ENCODE assay signal across 9 cellular contexts in the genomic region with DNA sequence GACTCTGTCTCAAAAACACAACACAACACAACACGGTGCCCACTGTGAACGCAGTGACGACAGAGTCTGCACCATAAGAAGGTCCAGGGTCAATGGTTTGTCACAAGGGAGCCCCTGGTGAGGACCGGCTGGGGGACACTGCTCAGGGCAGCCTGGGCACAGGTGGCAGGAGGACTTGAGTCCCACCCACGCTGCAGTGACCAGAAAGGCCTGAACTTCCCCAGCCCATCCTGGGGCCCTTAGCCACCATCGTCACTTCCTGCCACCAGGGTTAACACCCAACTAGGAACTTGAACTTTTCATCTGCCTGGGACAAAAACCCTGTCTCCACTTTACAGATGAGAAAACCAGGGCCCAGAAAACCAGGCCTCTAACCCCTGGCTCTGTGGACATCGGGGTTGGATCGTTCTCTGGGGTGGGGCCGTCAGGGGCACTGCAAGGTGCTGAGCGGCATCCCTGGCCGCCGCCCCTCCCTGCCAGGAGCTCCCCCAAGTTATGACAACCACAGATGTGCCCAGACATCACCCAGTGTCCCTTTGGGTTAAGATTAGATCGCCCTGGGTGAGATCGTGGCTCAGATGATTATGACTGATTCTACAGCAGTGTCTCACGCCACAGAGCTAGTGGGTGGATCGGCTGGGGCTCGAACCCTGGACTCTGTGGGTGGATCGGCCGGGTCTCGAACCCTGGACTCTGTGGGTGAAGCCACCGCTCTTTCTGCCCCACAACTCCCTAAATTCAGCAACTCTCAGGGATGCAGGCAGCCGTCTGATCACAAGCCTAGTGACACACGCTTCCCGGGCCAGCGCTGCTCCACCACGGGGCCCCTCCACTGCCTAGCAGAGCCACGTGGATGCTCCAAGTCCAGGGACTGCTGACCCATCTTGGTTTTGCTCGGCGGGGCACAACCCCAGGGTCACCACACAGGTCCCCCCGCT. TPM values are rescaled to one million over a fixed set of nuclear protein-coding genes. Genes with fewer than 3 reads are reported as not detected.
A peak's percentile ranks its signal among the peaks of the same experiment; 100 is the strongest.
DNase-seq lines count a peak whose midpoint lies in the region; ATAC-seq, FAIRE-seq and TF ChIP-seq lines count a peak whose summit lies in the region.
"Had no signal": no experiment of that assay in that cellular context is flagged by ENCODE, and none has a peak within 500 bp of the region (broad histone marks: within the 10 kb centered on the region; RNA-seq: fewer than 3 reads in every experiment).

No MANE protein-coding gene starts in this region.

- no peaks in the 10 kb centered on the region for H3K27me3 Mint-ChIP-seq in WTC11 (ENCODE audit: low read depth)

- peak; percentile 46 for TF ChIP-seq POLR2A in GM18951 (IDR thresholded peaks at IDR 0.05; ENCODE audit: extremely low read depth, insufficient read depth, insufficient read length)
- 0 out of 2 replicates have a peak, but pooled peaks have one; percentile 33 for TF ChIP-seq POLR2A in Raji (IDR thresholded peaks at IDR 0.05; ENCODE audit: insufficient read depth, low read depth, low read length)
- no peak; the same call in 1 of the 2 replicates for TF ChIP-seq POLR2A in GM12878 (IDR thresholded peaks at IDR 0.05; ENCODE audit: low read depth, low read length)

- peak overlapping the region; percentile 89 for H3K4me2 ChIP-seq in GM12878 (ENCODE audit: control insufficient read depth, insufficient read depth)

- H3K4me1 ChIP-seq in GM12878 (ENCODE audit: control insufficient read depth, insufficient read depth, low read length) (peaks cover 22% of the 10 kb centered on the region), small intestine (ENCODE audit: control insufficient read depth in 2 of 2, insufficient read depth in 1 of 2, low read depth in 1 of 2, low read length in 1 of 2) (no peaks in the 10 kb centered on the region)

- CTCF ChIA-PET in GM12878 (lab: Yijun Ruan, JAX) (interaction anchor here (2.5 kb wide), 1 partner anchor 12 kb away, joined by 11 read pairs; no protein-coding TSS in a partner anchor), WTC11 (lab: Charles Lee) (no interaction called here)

- intact Hi-C loops in GM12878 (cut with micrococcal nuclease; ENCODE audit: unreplicated experiment) = no loop called here

- peak overlapping the region; percentile 93 for H3K27ac ChIP-seq in GM12878 (ENCODE audit: control insufficient read depth, insufficient read depth)
- H3K27ac ChIP-seq in small intestine (ENCODE audit: low read depth in 1 of 2, low read length in 1 of 2) = peak overlapping the region; percentile 41 to 80

- no peak overlapping the region for H3K4me3 Mint-ChIP-seq in WTC11

- peak overlapping the region; percentile 79 for H3K9ac ChIP-seq in GM12878 (ENCODE audit: control insufficient read depth, insufficient read depth, low read length)

- in situ Hi-C loops in GM18951 (cut with MboI; ENCODE audit: low sequenced_read_pairs, unreplicated experiment) = no loop called here
- in situ Hi-C loops in GM12878 (cut with MboI) = loop anchor here (5.0 to 10.0 kb wide), 2 partner anchors 65 to 817 kb away; a partner anchor contains a TSS

- 1% methylated on average over 30 of the region's 30 CpGs for WGBS in GM12878 (ENCODE audit: insufficient coverage, insufficient replicate concordance, low lambda C conversion rate, missing lambda C conversion rate)
- 73 to 83% (median 75%) methylated on average over 30 of the region's 30 CpGs for WGBS in small intestine, 3 donors

- no peak for TF ChIP-seq RAD21 in GM12878 (IDR thresholded peaks at IDR 0.05; ENCODE audit: insufficient read depth, low read depth, low read length)

- FAIRE-seq in GM12878 (lab: Jason Lieb, UNC) (peak; percentile 72), small intestine (lab: Jason Lieb, UNC) (no peak)

- no peak overlapping the region for H3K27ac Mint-ChIP-seq in WTC11

- POLR2A ChIA-PET in GM12878 (lab: Charles Lee) = interaction anchor here (1.0 to 3.7 kb wide), 7 partner anchors 12 to 185 kb away, joined by 3 to 60 read pairs (median 5); a partner anchor contains a TSS
- POLR2A ChIA-PET in WTC11 (lab: Charles Lee) = no interaction called here

- H3K4me3 ChIP-seq in GM12878 = peak overlapping the region; percentile 95
- H3K4me3 ChIP-seq in small intestine (ENCODE audit: low read depth in 1 of 2, low read length in 2 of 2) = peak overlapping the region in 1 of 2 donors; percentile 40

- ATAC-seq in GM12878 (peak; percentile 46), HG03457 (IDR thresholded peaks at IDR 0.05; ENCODE audit: unreplicated experiment) (no peak), WTC11 (no peak)

- no peak for TF ChIP-seq EP300 in GM12878 (IDR thresholded peaks at IDR 0.05; ENCODE audit: borderline replicate concordance in 1 of 2, control insufficient read depth in 1 of 2, low read depth in 2 of 2, low read length in 2 of 2)

- peaks cover 4% of the 10 kb centered on the region for H3K4me1 Mint-ChIP-seq in WTC11

- SMC1A ChIA-PET in GM12878 (lab: Charles Lee; ENCODE audit: uncharacterized antibody, unreplicated experiment) = interaction anchor here (1.1 to 6.1 kb wide), 4 partner anchors 12 to 40 kb away, joined by 3 to 43 read pairs (median 6); a partner anchor contains a TSS

- DNase-seq in GM12878 (ENCODE audit: low read depth, low spot score) (no peak), small intestine (no peak), NCI-H748 (lab: John Stamatoyannopoulos, UW; ENCODE audit: unreplicated experiment) (no peak), WTC11 (ENCODE audit: low spot score) (no peak), EL (no peak)
- DNase-seq: SW 1271 had no signal

- H3K36me3 ChIP-seq in GM12878 (ENCODE audit: control insufficient read depth in 2 of 2, insufficient read depth in 2 of 2, low read length in 1 of 2) (peaks cover 31 to 35% of the 10 kb centered on the region in 2 experiments), small intestine (ENCODE audit: control insufficient read depth in 2 of 2, insufficient read depth in 2 of 2, low read length in 2 of 2) (peaks cover 9% of the 10 kb centered on the region in 2 donors)

- TSS peak; percentile 82 for BruUV-seq in GM12878 (replicated peaks; lab: Mats Ljungman, UMichigan)

- H3K36me3 Mint-ChIP-seq in WTC11 = no peaks in the 10 kb centered on the region

- RAD21 ChIA-PET in GM12878 (lab: Charles Lee; ENCODE audit: unreplicated experiment) = interaction anchor here (1.0 to 3.5 kb wide), 2 partner anchors 11 to 66 kb away, joined by 3 to 31 read pairs; no protein-coding TSS in a partner anchor

- no peaks in the 10 kb centered on the region for H3K9me3 Mint-ChIP-seq in WTC11

- no peak overlapping the region for H2AFZ ChIP-seq in GM12878 (ENCODE audit: control insufficient read depth, low read depth, low read length)

- peaks cover 88% of the 10 kb centered on the region for H3K79me2 ChIP-seq in GM12878 (ENCODE audit: control insufficient read depth, insufficient read depth, low read length)

- H3K9me3 ChIP-seq in GM12878 (replicated peaks; ENCODE audit: control insufficient read depth, insufficient read depth, low read length) (no peaks in the 10 kb centered on the region), small intestine (ENCODE audit: control insufficient read depth, low read depth) (no peaks in the 10 kb centered on the region)

- TF ChIP-seq CTCF in GM12878 (IDR thresholded peaks at IDR 0.05 in 2 of 3, conservative IDR thresholded peaks at IDR 0.05 in 1 of 3; ENCODE audit: control insufficient read depth in 2 of 3, extremely low read depth in 1 of 3, insufficient read depth in 1 of 3, low read depth in 3 of 3, low read length in 3 of 3) (no peak), WTC11 (IDR thresholded peaks at IDR 0.05) (no peak)

- H3K27me3 ChIP-seq in GM12878 (replicated peaks in 1 of 2; ENCODE audit: control insufficient read depth in 2 of 2, insufficient read depth in 2 of 2, low read length in 1 of 2) (no peaks in the 10 kb centered on the region), small intestine (ENCODE audit: control insufficient read depth in 2 of 2, insufficient read depth in 2 of 2, low read length in 2 of 2) (no peaks in the 10 kb centered on the region)

- peaks cover 25% of the 10 kb centered on the region for H4K20me1 ChIP-seq in GM12878 (ENCODE audit: control insufficient read depth, insufficient read depth)

RNA-seq across cellular contexts. Expression of a gene that starts 14.0 kb away (rescaled TPM):
- total RNA-seq in GM12878 (2013; cell fraction: nucleolus; rRNA removed) = 153 and 159 TPM in 2 replicates
- total RNA-seq in GM12878 (2014; rRNA removed) (56.6 and 69.6 TPM in 2 replicates), GM12878 (2014; rRNA removed; fragmentation: Illumina TruSeq; extraction: Trizol) (32.7 and 40.5 TPM in 2 replicates), GM12878 (2021) (176 and 181 TPM in 2 replicates), WTC11 (2021) (8.1 to 9.8 TPM (median 9.6 TPM) in 3 replicates)
- 73.8 TPM for polyA plus RNA-seq in GM12878 (2011; ENCODE audit: low read depth)
- polyA plus RNA-seq in GM12878 (2011; rRNA removed) (71.7 and 229 TPM in 2 replicates), GM12878 (2014; fragmentation: Illumina TruSeq; extraction: Trizol) (54.2 and 82.9 TPM in 2 replicates), GM12878 (2014; fragmentation: Nextera tagmentation; extraction: Ambion mirVana) (10 to 100 TPM in 1 of 2 experiments, 1 to 10 TPM in 1; 7.5 to 10.9 TPM), GM12878 (2014; rRNA removed) (123 and 147 TPM in 2 replicates), GM12878 (2016; fragmentation: Nextera tagmentation; extraction: Ambion mirVana) (10 to 100 TPM; 79.3 to 79.5 TPM), small intestine (10 to 100 TPM in 2 of 3 donors, 1 to 10 TPM in 1; 7.6 to 16.3 (median 12.7) TPM)
- polyA plus RNA-seq in GM12878 (2011; cell fraction: cytosol; rRNA removed) = 315 and 350 TPM in 2 replicates
- polyA plus RNA-seq in GM12878 (2011; cell fraction: nucleus; rRNA removed) = 137 and 163 TPM in 2 replicates
- polyA plus RNA-seq in GM12878 (2012) = 168 TPM in 2 replicates
- 236 and 392 TPM in 2 replicates for polyA minus RNA-seq in GM12878 (2011; rRNA and poly(A)+ RNA removed)
- polyA minus RNA-seq in GM12878 (2011; cell fraction: cytosol; rRNA and poly(A)+ RNA removed) = 239 TPM in 2 replicates
- 54.2 and 86.9 TPM in 2 replicates for polyA minus RNA-seq in GM12878 (2011; cell fraction: nucleus; rRNA and poly(A)+ RNA removed)

RNA-seq across cellular contexts. Expression of a gene that starts 14.6 kb away (rescaled TPM):
- 35.1 and 37.8 TPM in 2 replicates for total RNA-seq in GM12878 (2013; cell fraction: nucleolus; rRNA removed)
- total RNA-seq in GM12878 (2014; rRNA removed) = 20.7 and 22.3 TPM in 2 replicates
- total RNA-seq in GM12878 (2014; rRNA removed; fragmentation: Illumina TruSeq; extraction: Trizol) = 7.2 and 7.6 TPM in 2 replicates
- 12.0 and 14.6 TPM in 2 replicates for total RNA-seq in GM12878 (2021)
- polyA plus RNA-seq in GM12878 (2011; ENCODE audit: low read depth) = 16.5 TPM
- polyA plus RNA-seq in GM12878 (2011; rRNA removed) = 14.2 and 22.9 TPM in 2 replicates
- polyA plus RNA-seq in GM12878 (2011; cell fraction: cytosol; rRNA removed) = 23.3 and 39.9 TPM in 2 replicates
- polyA plus RNA-seq in GM12878 (2011; cell fraction: nucleus; rRNA removed) = 285 and 407 TPM in 2 replicates
- polyA plus RNA-seq in GM12878 (2012) = 52.8 and 57.2 TPM in 2 replicates
- polyA plus RNA-seq in GM12878 (2014; fragmentation: Illumina TruSeq; extraction: Trizol) = 3.8 and 7.3 TPM in 2 replicates
- polyA plus RNA-seq in GM12878 (2014; fragmentation: Nextera tagmentation; extraction: Ambion mirVana) = 1 to 10 TPM in 1 of 2 experiments, under 1 TPM in 1; 0.53 to 1.9 TPM
- 27.1 and 30.3 TPM in 2 replicates for polyA plus RNA-seq in GM12878 (2014; rRNA removed)
- polyA plus RNA-seq in GM12878 (2016; fragmentation: Nextera tagmentation; extraction: Ambion mirVana) = 1 to 10 TPM; 5.5 to 6.9 TPM
- polyA minus RNA-seq in GM12878 (2011; rRNA and poly(A)+ RNA removed) = 7.2 and 11.1 TPM in 2 replicates
- 4.0 and 5.9 TPM in 2 replicates for polyA minus RNA-seq in GM12878 (2011; cell fraction: cytosol; rRNA and poly(A)+ RNA removed)
- 23.2 and 25.0 TPM in 2 replicates for polyA minus RNA-seq in GM12878 (2011; cell fraction: nucleus; rRNA and poly(A)+ RNA removed)
- 1 to 10 TPM; 3.5 to 5.8 (median 4.8) TPM for polyA plus RNA-seq in small intestine
- total RNA-seq in WTC11 (2021) = 0.73 to 1.9 TPM (median 1.8 TPM) in 3 replicates

RNA-seq across cellular contexts. Expression of a gene that starts 31.1 kb away (rescaled TPM):
- total RNA-seq in GM12878 (2013; cell fraction: nucleolus; rRNA removed) = 200 and 243 TPM in 2 replicates
- 159 and 168 TPM in 2 replicates for total RNA-seq in GM12878 (2014; rRNA removed)
- total RNA-seq in GM12878 (2014; rRNA removed; fragmentation: Illumina TruSeq; extraction: Trizol) = 70.3 and 77.9 TPM in 2 replicates
- total RNA-seq in GM12878 (2021) = 365 and 378 TPM in 2 replicates
- 99.4 TPM for polyA plus RNA-seq in GM12878 (2011; ENCODE audit: low read depth)
- 113 and 223 TPM in 2 replicates for polyA plus RNA-seq in GM12878 (2011; rRNA removed)
- polyA plus RNA-seq in GM12878 (2011; cell fraction: cytosol; rRNA removed) = 264 and 354 TPM in 2 replicates
- 566 and 615 TPM in 2 replicates for polyA plus RNA-seq in GM12878 (2011; cell fraction: nucleus; rRNA removed)
- polyA plus RNA-seq in GM12878 (2012) = 257 and 345 TPM in 2 replicates
- polyA plus RNA-seq in GM12878 (2014; fragmentation: Illumina TruSeq; extraction: Trizol) = 29.6 and 61.9 TPM in 2 replicates
- 10 to 100 TPM in 1 of 2 experiments, 1 to 10 TPM in 1; 9.6 to 17.6 TPM for polyA plus RNA-seq in GM12878 (2014; fragmentation: Nextera tagmentation; extraction: Ambion mirVana)
- 195 and 218 TPM in 2 replicates for polyA plus RNA-seq in GM12878 (2014; rRNA removed)
- 10 to 100 TPM; 38.3 to 53.3 TPM for polyA plus RNA-seq in GM12878 (2016; fragmentation: Nextera tagmentation; extraction: Ambion mirVana)
- 188 and 408 TPM in 2 replicates for polyA minus RNA-seq in GM12878 (2011; rRNA and poly(A)+ RNA removed)
- 223 and 291 TPM in 2 replicates for polyA minus RNA-seq in GM12878 (2011; cell fraction: cytosol; rRNA and poly(A)+ RNA removed)
- 114 and 130 TPM in 2 replicates for polyA minus RNA-seq in GM12878 (2011; cell fraction: nucleus; rRNA and poly(A)+ RNA removed)
- polyA plus RNA-seq in small intestine = 10 to 100 TPM; 47.6 to 97.7 (median 80.1) TPM
- total RNA-seq in WTC11 (2021) = 150 to 165 TPM (median 163 TPM) in 3 replicates
